Comparison of ENCODE assay signal across 8 cellular contexts in genomic region chr2:239222346-239223028, GRCh38.
A peak's percentile ranks its signal among the peaks of the same experiment; 100 is the strongest.
DNase-seq lines count a peak whose midpoint lies in the region; TF ChIP-seq lines count a peak whose summit lies in the region.

No MANE protein-coding gene starts in this region.

- peak overlapping the region; percentile 85 for H3K4me2 ChIP-seq in BLaER1

- TF ChIP-seq CTCF in neural crest cell (conservative IDR thresholded peaks at IDR 0.05) (no peak), WERI-Rb-1 (IDR thresholded peaks at IDR 0.05; ENCODE audit: low read depth, low read length) (no peak)

- peaks cover 73% of the 10 kb centered on the region for H3K4me1 Mint-ChIP-seq in neural crest cell

- peaks cover 58% of the 10 kb centered on the region for H4K20me1 ChIP-seq in BLaER1

- 77 to 86% methylated on average over 7 to 8 of the region's 8 CpGs for WGBS in ectodermal cell, 2 experiments

- peak overlapping the region; percentile 75 for H3K27ac ChIP-seq in BLaER1
- peak overlapping the region; percentile 26 for H3K27ac ChIP-seq in ectodermal cell (ENCODE audit: insufficient read depth, low read depth, low read length, poor library complexity, severe bottlenecking)
- no peak overlapping the region for H3K27ac ChIP-seq in WERI-Rb-1

- H3K36me3 Mint-ChIP-seq in neural crest cell (ENCODE audit: low read depth) = peaks cover 2% of the 10 kb centered on the region

- peak overlapping the region; percentile 67; the same call in 1 of the 2 replicates for H3K9ac ChIP-seq in BLaER1

- no peaks in the 10 kb centered on the region for H3K36me3 ChIP-seq in BLaER1
- no peaks in the 10 kb centered on the region for H3K36me3 ChIP-seq in ectodermal cell (ENCODE audit: control insufficient read depth, insufficient read depth, low read length)
- H3K36me3 ChIP-seq in WERI-Rb-1 = no peaks in the 10 kb centered on the region

- peak overlapping the region; percentile 49 for H3K4me3 Mint-ChIP-seq in neural crest cell

- no peaks in the 10 kb centered on the region for H3K27me3 ChIP-seq in BLaER1
- no peaks in the 10 kb centered on the region for H3K27me3 ChIP-seq in ectodermal cell (ENCODE audit: control insufficient read depth, insufficient read depth, low read length, poor library complexity, severe bottlenecking)
- H3K27me3 ChIP-seq in WERI-Rb-1 (ENCODE audit: insufficient read depth, low read depth, severe bottlenecking) = no peaks in the 10 kb centered on the region

- no peaks in the 10 kb centered on the region for H3K9me3 ChIP-seq in BLaER1
- no peaks in the 10 kb centered on the region for H3K9me3 ChIP-seq in ectodermal cell (ENCODE audit: control insufficient read depth, low read length)
- no peaks in the 10 kb centered on the region for H3K9me3 ChIP-seq in WERI-Rb-1 (ENCODE audit: severe bottlenecking)

- peak overlapping the region; percentile 25; the same call in 1 of the 2 replicates for H3K4me3 ChIP-seq in BLaER1
- no peak overlapping the region for H3K4me3 ChIP-seq in ectodermal cell (ENCODE audit: insufficient read depth, low read depth, low read length)
- no peak overlapping the region for H3K4me3 ChIP-seq in WERI-Rb-1 (ENCODE audit: low read depth, low read length)

- H3K27ac Mint-ChIP-seq in neural crest cell (ENCODE audit: unreplicated experiment) = peak overlapping the region; percentile 81

- no peaks in the 10 kb centered on the region for H3K9me3 Mint-ChIP-seq in neural crest cell

- peaks cover 76% of the 10 kb centered on the region for H3K4me1 ChIP-seq in BLaER1
- H3K4me1 ChIP-seq in ectodermal cell (ENCODE audit: control insufficient read depth, insufficient read depth, low read length) = peaks cover 39% of the 10 kb centered on the region

- DNase-seq in NOMO-1 (lab: John Stamatoyannopoulos, UW; ENCODE audit: unreplicated experiment in 2 of 2) (peak; percentile 79 to 91), neural crest cell (ENCODE audit: low read depth, low spot score) (no peak), NCI-H1105 (lab: John Stamatoyannopoulos, UW) (no peak), NCI-H2227 (lab: John Stamatoyannopoulos, UW; ENCODE audit: unreplicated experiment) (no peak), WERI-Rb-1 (no peak), dermis blood vessel endothelial cell (no peak)

- no peaks in the 10 kb centered on the region for H3K27me3 Mint-ChIP-seq in neural crest cell (ENCODE audit: low read depth)

Comparison
In these comparisons a context has a peak if more than half of its experiments do, and no peak if none do; other contexts are left out.
1. DNase-seq: peak in NOMO-1 (2 of 2); none in neural crest cell (single experiment), NCI-H1105 (single experiment), NCI-H2227 (single experiment), WERI-Rb-1 (single experiment) and dermis blood vessel endothelial cell (single experiment).